ENCODE assay signal across 8 cellular contexts in the genomic region with DNA sequence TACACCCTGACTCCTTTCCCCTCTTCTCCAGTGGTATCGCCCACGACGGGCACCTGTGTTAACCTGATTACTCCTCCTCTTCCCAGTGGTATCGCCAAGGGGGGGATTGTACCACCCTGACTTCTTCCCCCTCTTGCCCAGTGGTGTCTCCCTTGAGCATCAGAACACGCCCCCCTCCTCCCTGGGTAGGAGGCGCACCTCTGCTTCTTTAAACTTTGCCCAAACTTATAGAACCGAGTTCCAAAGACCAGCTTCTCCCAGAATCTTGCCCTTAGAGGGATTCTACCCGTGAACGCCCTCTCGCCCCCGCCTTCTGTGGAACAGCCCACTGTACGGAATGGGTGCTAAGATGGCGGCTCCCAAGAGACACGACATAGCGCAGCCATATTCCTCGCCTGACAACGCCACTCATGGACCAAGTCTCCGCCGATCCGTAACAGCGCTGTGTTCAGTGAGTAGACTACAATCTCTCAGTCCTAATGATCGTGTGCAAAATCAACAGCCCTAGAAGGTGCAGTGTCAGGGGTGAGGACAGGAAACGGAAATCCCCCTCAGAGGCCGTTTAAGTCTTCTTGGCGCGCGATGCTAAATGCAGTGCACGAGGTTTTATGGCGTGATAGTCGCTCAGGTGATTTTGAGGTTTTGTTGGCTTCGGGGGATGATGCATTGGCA. TPM values are rescaled to one million over a fixed set of nuclear protein-coding genes. Genes with fewer than 3 reads are reported as not detected.
DNase-seq lines count a peak whose midpoint lies in the region; ATAC-seq and TF ChIP-seq lines count a peak whose summit lies in the region.

No MANE protein-coding gene starts in this region.

- peak; percentile 84 for DNase-seq in A673 (ENCODE audit: low spot score)
- peak; percentile 18 for DNase-seq in GM19240 (ENCODE audit: insufficient read length, low spot score)
- DNase-seq in MG63: peak; percentile 62
- DNase-seq in T follicular helper cell (ENCODE audit: low read depth): peak; percentile 57
- peak; percentile 1 for DNase-seq in amniotic stem cell (lab: John Stamatoyannopoulos, UW)
- peak; percentile 46 to 62 for DNase-seq in heart right ventricle
- peak; percentile 71 for DNase-seq in pons (ENCODE audit: low spot score)
- DNase-seq in tibial nerve (ENCODE audit: low spot score in 2 of 2): peak in 1 of 2 donors; percentile 29

- 6 to 7% methylated on average over 31 of the region's 31 CpGs for WGBS in heart right ventricle, 2 donors
- 8 to 41% methylated on average over 23 to 31 of the region's 31 CpGs for WGBS in tibial nerve, 2 donors

- TF ChIP-seq EP300 in tibial nerve (IDR thresholded peaks at IDR 0.05): peak in 1 of 2 donors; percentile 11

- no TSS peak for BruUV-seq in A673 (replicated peaks; lab: Mats Ljungman, UMichigan)

- intact Hi-C loops in A673 (cut with micrococcal nuclease; ENCODE audit: unreplicated experiment) (no loop called here), heart right ventricle (cut with DNase I) (no loop called here)

- POLR2A ChIA-PET in A673 (lab: Charles Lee; ENCODE audit: low non-redundant PET): no interaction called here

- H3K9me3 ChIP-seq in A673 (ENCODE audit: low read depth, low read length, poor library complexity, severe bottlenecking) (no peaks in the 10 kb centered on the region), MG63 (no peaks in the 10 kb centered on the region), heart right ventricle (no peaks in the 10 kb centered on the region), tibial nerve (no peaks in the 10 kb centered on the region)

- TF ChIP-seq CTCF in A673 (conservative IDR thresholded peaks at IDR 0.05; ENCODE audit: low read depth, low read length) (no peak), heart right ventricle (IDR thresholded peaks at IDR 0.05) (no peak), tibial nerve (IDR thresholded peaks at IDR 0.05) (no peak)

- H3K36me3 ChIP-seq in A673 (ENCODE audit: insufficient read depth, low read length, poor library complexity, severe bottlenecking) (no peaks in the 10 kb centered on the region), MG63 (no peaks in the 10 kb centered on the region), heart right ventricle (no peaks in the 10 kb centered on the region), tibial nerve (no peaks in the 10 kb centered on the region)

- H3K27me3 ChIP-seq in A673 (replicated peaks; ENCODE audit: insufficient read depth, low read depth, low read length, poor library complexity): no peaks in the 10 kb centered on the region
- H3K27me3 ChIP-seq in MG63: no peaks in the 10 kb centered on the region
- peaks cover 0 to 4% (median 0%) of the 10 kb centered on the region in 7 donors for H3K27me3 ChIP-seq in heart right ventricle
- no peaks in the 10 kb centered on the region for H3K27me3 ChIP-seq in tibial nerve

- H3K4me3 ChIP-seq in A673 (ENCODE audit: low read depth, low read length, poor library complexity, severe bottlenecking) (peak overlapping the region; percentile 39), MG63 (peak overlapping the region; percentile 42), heart right ventricle (peak overlapping the region; percentile 18 to 60 (median 50)), tibial nerve (peak overlapping the region; percentile 25 to 50 (median 36))

- CTCF ChIA-PET in A673 (lab: Charles Lee): no interaction called here

- H3K27ac ChIP-seq in A673 (ENCODE audit: low read depth, low read length, poor library complexity, severe bottlenecking): no peak overlapping the region
- H3K27ac ChIP-seq in heart right ventricle: peak overlapping the region in 2 of 10 donors; percentile 37 to 53
- H3K27ac ChIP-seq in tibial nerve: peak overlapping the region in 3 of 4 donors; percentile 45 to 72 (median 60)

- TF ChIP-seq POLR2A in tibial nerve (IDR thresholded peaks at IDR 0.05): no peak

- ATAC-seq in heart right ventricle: peak; percentile 57 to 84 (median 76)

- H3K4me1 ChIP-seq in A673 (ENCODE audit: insufficient read depth, low read length, poor library complexity, severe bottlenecking) (no peaks in the 10 kb centered on the region), heart right ventricle (peaks cover 0 to 15% (median 0%) of the 10 kb centered on the region in 9 donors), tibial nerve (peaks cover 0 to 3% (median 0%) of the 10 kb centered on the region in 4 donors)

RNA-seq across cellular contexts. Expression of a gene that starts 4.2 kb away (rescaled TPM):
- total RNA-seq in A673 (2021) (not detected in 2 replicates), heart right ventricle (under 1 TPM in 3 of 10 donors, not detected in 7; 0.15 to 0.25 (median 0.23) TPM), tibial nerve (1 to 10 TPM in 1 of 4 donors, under 1 TPM in 3; 0.60 to 1.3 (median 0.72) TPM)
- 2.2 TPM in 1 of 2 replicates, not detected in the other for total RNA-seq in MG63 (2014; rRNA removed; shearing (Covaris generic); ENCODE audit: low replicate concordance)
- polyA plus RNA-seq in heart right ventricle: under 1 TPM; 0.03 to 0.15 TPM
